ENCODE assay signal across 12 cellular contexts in the genomic region with DNA sequence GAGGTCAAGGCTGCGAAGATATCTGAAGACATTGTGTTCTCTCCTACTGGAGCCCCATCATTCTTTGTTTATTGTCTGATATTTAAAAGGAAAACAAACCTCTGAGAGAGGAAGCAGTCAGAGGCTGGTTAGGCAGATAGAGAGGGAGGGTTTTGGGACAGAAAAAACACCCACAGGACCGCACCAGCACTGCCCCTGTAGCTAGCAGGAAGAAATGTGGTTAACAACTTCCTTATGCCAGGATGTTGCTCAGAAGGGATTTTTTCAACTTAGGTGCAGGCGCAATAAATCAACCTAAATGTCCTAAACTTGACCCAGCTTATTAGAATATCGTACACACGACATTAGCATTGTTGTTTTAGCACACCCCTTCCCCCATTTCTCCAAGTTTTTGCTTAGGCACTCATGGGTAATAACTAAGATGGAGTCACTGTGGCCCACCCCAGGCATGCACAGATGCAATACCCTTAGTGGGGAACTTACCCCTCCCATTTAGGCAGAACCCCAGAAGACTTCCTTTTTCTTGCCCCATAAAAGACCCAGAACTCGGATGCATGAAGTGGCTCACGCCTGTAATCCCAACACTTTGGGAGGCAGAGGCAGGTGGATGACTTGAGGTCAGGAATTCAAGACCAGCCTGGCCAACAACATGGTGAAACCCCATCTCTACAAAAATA. TPM values are rescaled to one million over a fixed set of nuclear protein-coding genes. Genes with fewer than 3 reads are reported as not detected.
A peak's percentile ranks its signal among the peaks of the same experiment; 100 is the strongest.
DNase-seq lines count a peak whose midpoint lies in the region; ATAC-seq, FAIRE-seq and TF ChIP-seq lines count a peak whose summit lies in the region.
"Had no signal": no experiment of that assay in that cellular context is flagged by ENCODE, and none has a peak within 500 bp of the region (broad histone marks: within the 10 kb centered on the region; RNA-seq: fewer than 3 reads in every experiment).

No MANE protein-coding gene starts in this region.

- FAIRE-seq in GM12878 (lab: Jason Lieb, UNC) = no peak

- peaks cover 25% of the 10 kb centered on the region for H3K9me3 ChIP-seq in GM12878 (replicated peaks; ENCODE audit: control insufficient read depth, insufficient read depth, low read length)
- H3K9me3 ChIP-seq in HAP-1 = peaks cover 5% of the 10 kb centered on the region

- H3K27ac ChIP-seq in GM12878 (ENCODE audit: control insufficient read depth, insufficient read depth) = no peak overlapping the region
- H3K27ac ChIP-seq: cardiac muscle cell, esophagus muscularis mucosa had no signal

- SMC1A ChIA-PET in GM12878 (lab: Charles Lee; ENCODE audit: uncharacterized antibody, unreplicated experiment) = no interaction called here

- H3K9ac ChIP-seq in GM12878 (ENCODE audit: control insufficient read depth, insufficient read depth, low read length) = no peak overlapping the region

- POLR2A ChIA-PET in GM12878 (lab: Charles Lee) = no interaction called here

- no peaks in the 10 kb centered on the region for H4K20me1 ChIP-seq in GM12878 (ENCODE audit: control insufficient read depth, insufficient read depth)

- WGBS in GM12878 (ENCODE audit: insufficient coverage, insufficient replicate concordance, low lambda C conversion rate, missing lambda C conversion rate) = 24% methylated on average over 7 of the region's 7 CpGs

- ATAC-seq in GM12878 (no peak), HG03439 (IDR thresholded peaks at IDR 0.05; ENCODE audit: unreplicated experiment) (no peak)
- ATAC-seq in stimulated activated naive B cell treated with anti-CD40 and anti-IgM and Interleukin-4, amounts not matched to agents 10 μg/mL and 1 μg/mL and 100 μg/mL, for 72 hours (replicated peaks) = no peak

- H3K79me2 ChIP-seq in GM12878 (ENCODE audit: control insufficient read depth, insufficient read depth, low read length) = peaks cover 22% of the 10 kb centered on the region

- no peaks in the 10 kb centered on the region for H3K27me3 Mint-ChIP-seq in activated naive CD4-positive, alpha-beta T cell treated with anti-CD3 and anti-CD28 coated beads, Interleukin-2, amount 50 U/mL, for 24 hours
- H3K27me3 Mint-ChIP-seq in stimulated activated naive B cell treated with anti-CD40 and anti-IgM and Interleukin-4, amounts not matched to agents 10 μg/mL and 1 μg/mL and 100 μg/mL, for 72 hours = peaks cover 0 to 6% of the 10 kb centered on the region in 2 donors

- CTCF ChIA-PET in GM12878 (lab: Yijun Ruan, JAX) = no interaction called here

- H3K4me1 Mint-ChIP-seq in activated naive CD4-positive, alpha-beta T cell treated with anti-CD3 and anti-CD28 coated beads, Interleukin-2, amount 50 U/mL, for 24 hours = peaks cover 41% of the 10 kb centered on the region
- H3K4me1 Mint-ChIP-seq in stimulated activated naive B cell treated with anti-CD40 and anti-IgM and Interleukin-4, amounts not matched to agents 10 μg/mL and 1 μg/mL and 100 μg/mL, for 72 hours = peaks cover 21 to 30% of the 10 kb centered on the region in 2 donors

- no TSS peak for BruUV-seq in GM12878 (replicated peaks; lab: Mats Ljungman, UMichigan)

- H3K4me1 ChIP-seq in GM12878 (ENCODE audit: control insufficient read depth, insufficient read depth, low read length) (peaks cover 5% of the 10 kb centered on the region; the same call in 1 of the 2 replicates), HAP-1 (no peaks in the 10 kb centered on the region)

- no peak overlapping the region for H3K4me2 ChIP-seq in GM12878 (ENCODE audit: control insufficient read depth, insufficient read depth)

- intact Hi-C loops in GM12878 (cut with micrococcal nuclease; ENCODE audit: unreplicated experiment) = no loop called here

- peaks cover 22% of the 10 kb centered on the region for H3K36me3 Mint-ChIP-seq in activated naive CD4-positive, alpha-beta T cell treated with anti-CD3 and anti-CD28 coated beads, Interleukin-2, amount 50 U/mL, for 24 hours
- peaks cover 25 to 39% of the 10 kb centered on the region in 2 donors for H3K36me3 Mint-ChIP-seq in stimulated activated naive B cell treated with anti-CD40 and anti-IgM and Interleukin-4, amounts not matched to agents 10 μg/mL and 1 μg/mL and 100 μg/mL, for 72 hours

- peak overlapping the region; percentile 31 for H2AFZ ChIP-seq in GM12878 (ENCODE audit: control insufficient read depth, low read depth, low read length)

- H3K27me3 ChIP-seq in GM12878 (replicated peaks in 1 of 2; ENCODE audit: control insufficient read depth in 2 of 2, insufficient read depth in 2 of 2, low read length in 1 of 2) (no peaks in the 10 kb centered on the region), H7 (ENCODE audit: control insufficient read depth, insufficient read depth, low read length) (no peaks in the 10 kb centered on the region), HAP-1 (ENCODE audit: low read depth) (no peaks in the 10 kb centered on the region)
- H3K27me3 ChIP-seq: cardiac muscle cell, esophagus muscularis mucosa, upper lobe of left lung had no signal

- H3K4me3 Mint-ChIP-seq in activated naive CD4-positive, alpha-beta T cell treated with anti-CD3 and anti-CD28 coated beads, Interleukin-2, amount 50 U/mL, for 24 hours = peak overlapping the region; percentile 60
- H3K4me3 Mint-ChIP-seq in stimulated activated naive B cell treated with anti-CD40 and anti-IgM and Interleukin-4, amounts not matched to agents 10 μg/mL and 1 μg/mL and 100 μg/mL, for 72 hours = peak overlapping the region; percentile 2 to 27

- in situ Hi-C loops in GM12878 (cut with MboI) = no loop called here
- in situ Hi-C loops in HAP-1 (cut with MboI; ENCODE audit: low sequenced_read_pairs) = no loop called here

- DNase-seq in activated naive CD4-positive, alpha-beta T cell treated with anti-CD3 and anti-CD28 coated beads, Interleukin-2, amount 50 U/mL, for 16 hours = no peak
- DNase-seq in SKM-1 (lab: John Stamatoyannopoulos, UW; ENCODE audit: unreplicated experiment) = peak; percentile 76
- no peak for DNase-seq in GM12878 (ENCODE audit: low read depth, low spot score)
- no peak for DNase-seq in stimulated activated naive B cell treated with anti-CD40 and anti-IgM and Interleukin-4, amounts not matched to agents 10 μg/mL and 1 μg/mL and 100 μg/mL, for 72 hours
- no peak for DNase-seq in H7
- DNase-seq in HAP-1 (ENCODE audit: low spot score in 2 of 2) = no peak
- DNase-seq: NCI-H187 treated with DMSO at 0.1 percent for 48 hours had no signal

- no peak overlapping the region for H3K27ac Mint-ChIP-seq in activated naive CD4-positive, alpha-beta T cell treated with anti-CD3 and anti-CD28 coated beads, Interleukin-2, amount 50 U/mL, for 24 hours
- peak overlapping the region; percentile 47 for H3K27ac Mint-ChIP-seq in stimulated activated naive B cell treated with anti-CD40 and anti-IgM and Interleukin-4, amounts not matched to agents 10 μg/mL and 1 μg/mL and 100 μg/mL, for 72 hours

- no peak for TF ChIP-seq EP300 in GM12878 (IDR thresholded peaks at IDR 0.05; ENCODE audit: borderline replicate concordance in 1 of 2, control insufficient read depth in 1 of 2, low read depth in 2 of 2, low read length in 2 of 2)

- no peak for TF ChIP-seq RAD21 in GM12878 (IDR thresholded peaks at IDR 0.05; ENCODE audit: insufficient read depth, low read depth, low read length)

- peaks cover 5% of the 10 kb centered on the region for H3K9me3 Mint-ChIP-seq in activated naive CD4-positive, alpha-beta T cell treated with anti-CD3 and anti-CD28 coated beads, Interleukin-2, amount 50 U/mL, for 24 hours
- peaks cover 16 to 23% of the 10 kb centered on the region in 2 donors for H3K9me3 Mint-ChIP-seq in stimulated activated naive B cell treated with anti-CD40 and anti-IgM and Interleukin-4, amounts not matched to agents 10 μg/mL and 1 μg/mL and 100 μg/mL, for 72 hours

- RAD21 ChIA-PET in GM12878 (lab: Charles Lee; ENCODE audit: unreplicated experiment) = no interaction called here

- H3K4me3 ChIP-seq in GM12878 = no peak overlapping the region
- H3K4me3 ChIP-seq in H7 (ENCODE audit: insufficient read depth, low read depth, low read length) = no peak overlapping the region
- no peak overlapping the region for H3K4me3 ChIP-seq in HAP-1
- H3K4me3 ChIP-seq: cardiac muscle cell, esophagus muscularis mucosa, upper lobe of left lung had no signal

- no peak for TF ChIP-seq POLR2A in GM12878 (IDR thresholded peaks at IDR 0.05; ENCODE audit: low read depth, low read length)

- H3K36me3 ChIP-seq in GM12878 (ENCODE audit: control insufficient read depth in 2 of 2, insufficient read depth in 2 of 2, low read length in 1 of 2) (no peaks in the 10 kb centered on the region; a peak in 1 of 4 replicates), H7 (replicated peaks; ENCODE audit: control insufficient read depth, insufficient read depth, low read length) (no peaks in the 10 kb centered on the region; the same call in 1 of the 2 replicates), HAP-1 (replicated peaks) (peaks cover 15% of the 10 kb centered on the region; the same call in 1 of the 2 replicates)
- H3K36me3 ChIP-seq: cardiac muscle cell had no signal

- no peak for TF ChIP-seq CTCF in GM12878 (IDR thresholded peaks at IDR 0.05 in 2 of 3, conservative IDR thresholded peaks at IDR 0.05 in 1 of 3; ENCODE audit: control insufficient read depth in 2 of 3, extremely low read depth in 1 of 3, insufficient read depth in 1 of 3, low read depth in 3 of 3, low read length in 3 of 3)

TF ChIP-seq in GM12878, 131 proteins besides CTCF, POLR2A, EP300 and RAD21:
- TF ChIP-seq HDAC6 (IDR thresholded peaks at IDR 0.05; ENCODE audit: unreplicated experiment) (no peak), SMAD5 (IDR thresholded peaks at IDR 0.05; ENCODE audit: low read depth) (no peak), RUNX3 (IDR thresholded peaks at IDR 0.05; ENCODE audit: low read length) (peak; percentile 53)

RNA-seq across cellular contexts. Expression of a gene that starts 2.8 kb away (rescaled TPM):
- total RNA-seq in GM12878 (2013; cell fraction: nucleolus; rRNA removed) = 63.4 and 68.2 TPM in 2 replicates
- total RNA-seq in GM12878 (2014; rRNA removed) (5.4 and 7.7 TPM in 2 replicates), GM12878 (2014; rRNA removed; fragmentation: Illumina TruSeq; extraction: Trizol) (7.0 and 7.6 TPM in 2 replicates), GM12878 (2021) (5.2 and 5.3 TPM in 2 replicates)
- polyA plus RNA-seq in GM12878 (2011; ENCODE audit: low read depth) = 0.88 TPM
- polyA plus RNA-seq in GM12878 (2011; rRNA removed) (3.6 and 4.6 TPM in 2 replicates), GM12878 (2014; fragmentation: Illumina TruSeq; extraction: Trizol) (3.4 and 5.0 TPM in 2 replicates), GM12878 (2014; fragmentation: Nextera tagmentation; extraction: Ambion mirVana) (1 to 10 TPM; 1.1 to 1.7 TPM), GM12878 (2014; rRNA removed) (2.9 and 3.4 TPM in 2 replicates), GM12878 (2016; fragmentation: Nextera tagmentation; extraction: Ambion mirVana) (1 to 10 TPM; 4.3 to 4.5 TPM)
- polyA plus RNA-seq in GM12878 (2011; cell fraction: cytosol; rRNA removed) = 2.3 and 2.9 TPM in 2 replicates
- 4.9 and 6.5 TPM in 2 replicates for polyA plus RNA-seq in GM12878 (2011; cell fraction: nucleus; rRNA removed)
- 1.7 and 2.5 TPM in 2 replicates for polyA plus RNA-seq in GM12878 (2012)
- polyA minus RNA-seq in GM12878 (2011; rRNA and poly(A)+ RNA removed) = 6.1 and 8.0 TPM in 2 replicates
- 2.8 and 3.3 TPM in 2 replicates for polyA minus RNA-seq in GM12878 (2011; cell fraction: cytosol; rRNA and poly(A)+ RNA removed)
- 13.4 and 28.7 TPM in 2 replicates for polyA minus RNA-seq in GM12878 (2011; cell fraction: nucleus; rRNA and poly(A)+ RNA removed)
- total RNA-seq in H7 (2014; rRNA removed; shearing (Covaris generic)) = 12.3 and 13.8 TPM in 2 replicates
